In the genomic region with DNA sequence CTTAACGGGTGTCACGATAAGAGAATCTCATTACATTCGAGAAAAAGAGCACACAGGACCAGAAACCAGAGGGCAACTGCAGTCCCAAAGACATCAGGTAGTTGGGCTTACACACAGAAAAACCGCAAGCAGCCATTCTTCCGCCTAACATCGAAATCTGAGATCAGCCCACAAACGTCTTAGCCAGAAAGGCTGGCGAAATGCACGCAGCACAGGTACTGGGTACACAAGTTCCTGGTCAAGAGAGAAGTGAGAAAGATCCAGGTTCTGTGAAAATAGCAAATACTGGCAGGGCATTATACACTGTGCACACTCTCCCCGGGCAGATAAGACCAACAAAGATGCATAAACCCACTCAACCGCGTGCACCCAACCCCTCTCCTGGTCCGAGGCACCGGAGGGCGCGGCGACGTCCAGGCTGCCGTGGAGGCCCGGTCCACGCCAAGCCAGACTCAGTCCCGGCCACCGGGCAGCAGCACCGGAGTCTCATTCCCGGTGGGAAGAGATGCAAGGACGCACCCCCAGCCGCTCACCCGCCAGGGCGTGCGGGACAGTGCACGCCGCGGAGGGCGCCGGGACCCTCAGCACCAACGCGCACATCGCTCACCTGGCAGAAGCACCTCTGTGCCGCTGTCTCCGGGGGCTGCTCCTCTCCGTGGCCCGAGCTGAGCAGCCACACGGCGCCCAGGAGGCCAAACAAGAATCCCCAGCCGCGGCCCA, we compare ENCODE assay signal across 8 cellular contexts. TPM values are rescaled to one million over a fixed set of nuclear protein-coding genes. Genes with fewer than 3 reads are reported as not detected.
DNase-seq lines count a peak whose midpoint lies in the region; ATAC-seq and TF ChIP-seq lines count a peak whose summit lies in the region.

No MANE protein-coding gene starts in this region.

- peaks cover 5% of the 10 kb centered on the region for H3K27me3 Mint-ChIP-seq in CD4-positive, CD25-positive, alpha-beta regulatory T cell
- H3K27me3 Mint-ChIP-seq in neural crest cell (ENCODE audit: low read depth), result no peaks in the 10 kb centered on the region

- DNase-seq in CD4-positive, CD25-positive, alpha-beta regulatory T cell, result peak; percentile 50 to 89 (median 73)
- DNase-seq in activated T-cell treated with anti-CD3 and anti-CD28 coated beads, Interleukin-2, amount 50 U/mL, for 1 hour, result peak; percentile 56
- DNase-seq in fibroblast of peridontal ligament (ENCODE audit: extremely low read depth) (peak; percentile 47), neural crest cell (ENCODE audit: low read depth, low spot score) (no peak), suprapubic skin (ENCODE audit: low spot score in 2 of 2) (no peak)

- under 1% methylated on average over 20 of the region's 46 CpGs for WGBS in suprapubic skin

- H3K4me3 Mint-ChIP-seq in CD4-positive, CD25-positive, alpha-beta regulatory T cell, result peak overlapping the region; percentile 94 to 100 (median 100)
- peak overlapping the region; percentile 96 for H3K4me3 Mint-ChIP-seq in neural crest cell

- peaks cover 55% of the 10 kb centered on the region for H3K79me2 ChIP-seq in OCI-LY3 (ENCODE audit: low read length)

- no peaks in the 10 kb centered on the region for H3K36me3 Mint-ChIP-seq in CD4-positive, CD25-positive, alpha-beta regulatory T cell
- H3K36me3 Mint-ChIP-seq in neural crest cell (ENCODE audit: low read depth), result no peaks in the 10 kb centered on the region

- peaks cover 45% of the 10 kb centered on the region for H3K4me1 ChIP-seq in CD4-positive, CD25-positive, alpha-beta regulatory T cell (ENCODE audit: control insufficient read depth, insufficient read depth, low read length, poor library complexity, severe bottlenecking)
- peaks cover 11% of the 10 kb centered on the region for H3K4me1 ChIP-seq in OCI-LY3 (ENCODE audit: low read length)
- peaks cover 40% of the 10 kb centered on the region for H3K4me1 ChIP-seq in suprapubic skin

- no peaks in the 10 kb centered on the region for H3K27me3 ChIP-seq in CD4-positive, CD25-positive, alpha-beta regulatory T cell (ENCODE audit: control insufficient read depth, insufficient read depth, low read length)
- H3K27me3 ChIP-seq in OCI-LY3 (ENCODE audit: low read depth, low read length), result no peaks in the 10 kb centered on the region
- H3K27me3 ChIP-seq in suprapubic skin, result no peaks in the 10 kb centered on the region

- peaks cover 18 to 47% (median 38%) of the 10 kb centered on the region in 4 donors for H3K4me1 Mint-ChIP-seq in CD4-positive, CD25-positive, alpha-beta regulatory T cell
- peaks cover 23% of the 10 kb centered on the region for H3K4me1 Mint-ChIP-seq in neural crest cell

- H3K36me3 ChIP-seq in CD4-positive, CD25-positive, alpha-beta regulatory T cell (ENCODE audit: control insufficient read depth, insufficient read depth, low read length), result no peaks in the 10 kb centered on the region
- H3K36me3 ChIP-seq in OCI-LY3 (replicated peaks; ENCODE audit: low read depth, low read length) (peaks cover 5% of the 10 kb centered on the region), suprapubic skin (no peaks in the 10 kb centered on the region)

- TF ChIP-seq POLR2A in suprapubic skin (IDR thresholded peaks at IDR 0.05), result no peak

- H3K27ac Mint-ChIP-seq in CD4-positive, CD25-positive, alpha-beta regulatory T cell, result peak overlapping the region; percentile 95 to 98 (median 98)
- H3K27ac Mint-ChIP-seq in neural crest cell (ENCODE audit: unreplicated experiment), result no peak overlapping the region

- peak overlapping the region; percentile 84 for H3K27ac ChIP-seq in CD4-positive, CD25-positive, alpha-beta regulatory T cell (ENCODE audit: insufficient read depth, low read length, poor library complexity, severe bottlenecking)
- peak overlapping the region; percentile 54 for H3K27ac ChIP-seq in OCI-LY3 (ENCODE audit: low read length)
- H3K27ac ChIP-seq in suprapubic skin, result peak overlapping the region; percentile 98

- peak overlapping the region; percentile 81 for H3K9ac ChIP-seq in OCI-LY3 (ENCODE audit: low read length)

- TF ChIP-seq EP300 in suprapubic skin (IDR thresholded peaks at IDR 0.05), result no peak

- peaks cover 38% of the 10 kb centered on the region for H4K20me1 ChIP-seq in OCI-LY3 (ENCODE audit: insufficient read depth, low read length)

- H3K9me3 Mint-ChIP-seq in CD4-positive, CD25-positive, alpha-beta regulatory T cell, result peaks cover 0 to 2% (median 0%) of the 10 kb centered on the region in 7 donors
- no peaks in the 10 kb centered on the region for H3K9me3 Mint-ChIP-seq in neural crest cell

- peak; percentile 70 to 72 for ATAC-seq in CD4-positive, CD25-positive, alpha-beta regulatory T cell (ENCODE audit: low read depth in 2 of 2)
- ATAC-seq in GM19324 (IDR thresholded peaks at IDR 0.05; ENCODE audit: low FRiP score, unreplicated experiment) (peak; percentile 61), HG03432 (IDR thresholded peaks at IDR 0.05; ENCODE audit: unreplicated experiment) (peak; percentile 55)

- H3K4me3 ChIP-seq in CD4-positive, CD25-positive, alpha-beta regulatory T cell (ENCODE audit: low read depth, low read length), result peak overlapping the region; percentile 96
- peak overlapping the region; percentile 80 for H3K4me3 ChIP-seq in OCI-LY3 (ENCODE audit: low read length)
- peak overlapping the region; percentile 98 for H3K4me3 ChIP-seq in suprapubic skin

- H3K4me2 ChIP-seq in OCI-LY3 (ENCODE audit: low read length), result peak overlapping the region; percentile 91

- TF ChIP-seq CTCF in OCI-LY3 (IDR thresholded peaks at IDR 0.05; ENCODE audit: low read depth, low read length) (no peak), neural crest cell (conservative IDR thresholded peaks at IDR 0.05) (no peak), suprapubic skin (IDR thresholded peaks at IDR 0.05) (no peak)

- H2AFZ ChIP-seq in OCI-LY3 (ENCODE audit: low read depth, low read length), result peak overlapping the region; percentile 75

- no peaks in the 10 kb centered on the region for H3K9me3 ChIP-seq in CD4-positive, CD25-positive, alpha-beta regulatory T cell (ENCODE audit: control insufficient read depth in 2 of 2, low read length in 2 of 2)
- H3K9me3 ChIP-seq in OCI-LY3 (ENCODE audit: insufficient read depth, low read length) (no peaks in the 10 kb centered on the region), suprapubic skin (no peaks in the 10 kb centered on the region)

RNA-seq across cellular contexts. Expression of a gene that starts 0.4 kb away (rescaled TPM):
- total RNA-seq in CD4-positive, CD25-positive, alpha-beta regulatory T cell, result 72.9 TPM
- 10 to 100 TPM; 48.3 to 71.5 (median 63.4) TPM for polyA plus RNA-seq in CD4-positive, CD25-positive, alpha-beta regulatory T cell
- 38.7 and 44.1 TPM in 2 replicates for total RNA-seq in neural crest cell
- 10 to 100 TPM; 21.7 to 36.0 (median 29.7) TPM for total RNA-seq in suprapubic skin

RNA-seq across cellular contexts. Expression of a gene that starts 12.1 kb away (rescaled TPM):
- 110 TPM for total RNA-seq in CD4-positive, CD25-positive, alpha-beta regulatory T cell
- 10 to 100 TPM; 69.7 to 83.0 (median 75.7) TPM for polyA plus RNA-seq in CD4-positive, CD25-positive, alpha-beta regulatory T cell
- total RNA-seq in neural crest cell (108 and 109 TPM in 2 replicates), suprapubic skin (10 to 100 TPM; 53.8 to 78.1 (median 67.1) TPM)

RNA-seq across cellular contexts. Expression of a gene that starts 35.0 kb away (rescaled TPM):
- 34.0 TPM for total RNA-seq in CD4-positive, CD25-positive, alpha-beta regulatory T cell
- 10 to 100 TPM; 33.0 to 45.2 (median 38.0) TPM for polyA plus RNA-seq in CD4-positive, CD25-positive, alpha-beta regulatory T cell
- 11.8 and 13.2 TPM in 2 replicates for total RNA-seq in neural crest cell
- 10 to 100 TPM; 10.9 to 16.6 (median 13.7) TPM for total RNA-seq in suprapubic skin

Comparison
In these comparisons a context has a peak if more than half of its experiments do, and no peak if none do; other contexts are left out.
1. DNase-seq: peak in CD4-positive, CD25-positive, alpha-beta regulatory T cell (3 of 3), activated T-cell treated with anti-CD3 and anti-CD28 coated beads, Interleukin-2, amount 50 U/mL, for 1 hour (single experiment) and fibroblast of peridontal ligament (single experiment); none in neural crest cell (single experiment) and suprapubic skin (0 of 2).
2. Peak in every context shown above with its lines, with median percentiles within 50 percentile points of each other: ATAC-seq, H3K27ac ChIP-seq and H3K4me3 ChIP-seq.